In genomic region chr20:16271450-16271849, GRCh38 we compare ENCODE assay signal across 1 cellular context.
TF ChIP-seq lines count a peak whose summit lies in the region.

No MANE protein-coding gene starts in this region.

TF ChIP-seq in HepG2, 621 proteins besides CTCF, POLR2A, EP300 and RAD21:
- TF ChIP-seq RERE (CRISPR knock-in tag; IDR thresholded peaks at IDR 0.05; ENCODE audit: low read depth) (peak; percentile 39; the same call in 1 of the 2 replicates), SYNCRIP (IDR thresholded peaks at IDR 0.05; ENCODE audit: insufficient read depth, low read depth, low read length) (no peak), HNF1A (IDR thresholded peaks at IDR 0.05; ENCODE audit: low read depth) (peak; percentile 73; the same call in 1 of the 2 replicates), HNF1A (CRISPR knock-in tag; IDR thresholded peaks at IDR 0.05; ENCODE audit: borderline replicate concordance) (peak; percentile 60; the same call in 1 of the 2 replicates), FOXA1 (IDR thresholded peaks at IDR 0.05) (no peak), FOXA1 (CRISPR knock-in tag; IDR thresholded peaks at IDR 0.05) (no peak), NR2F6 (IDR thresholded peaks at IDR 0.05) (peak; percentile 53; the same call in 1 of the 2 replicates), NR2F6 (CRISPR knock-in tag; IDR thresholded peaks at IDR 0.05) (no peak), TCF7 (IDR thresholded peaks at IDR 0.05; ENCODE audit: low read depth) (0 out of 2 replicates have a peak, but pooled peaks have one; percentile 13), AKAP8 (CRISPR knock-in tag; IDR thresholded peaks at IDR 0.05) (no peak), TAF15 (IDR thresholded peaks at IDR 0.05; ENCODE audit: low read depth, low read length, poor library complexity, severe bottlenecking) (no peak), HNRNPUL1 (IDR thresholded peaks at IDR 0.05; ENCODE audit: low read depth, low read length) (no peak), NR2F2 (IDR thresholded peaks at IDR 0.05; ENCODE audit: borderline replicate concordance, low read depth) (peak; percentile 32; the same call in 1 of the 2 replicates), ISL2 (CRISPR knock-in tag; IDR thresholded peaks at IDR 0.05) (0 out of 2 replicates have a peak, but pooled peaks have one; percentile 34)
